8 cellular contexts compared by ENCODE assay signal in the genomic region with DNA sequence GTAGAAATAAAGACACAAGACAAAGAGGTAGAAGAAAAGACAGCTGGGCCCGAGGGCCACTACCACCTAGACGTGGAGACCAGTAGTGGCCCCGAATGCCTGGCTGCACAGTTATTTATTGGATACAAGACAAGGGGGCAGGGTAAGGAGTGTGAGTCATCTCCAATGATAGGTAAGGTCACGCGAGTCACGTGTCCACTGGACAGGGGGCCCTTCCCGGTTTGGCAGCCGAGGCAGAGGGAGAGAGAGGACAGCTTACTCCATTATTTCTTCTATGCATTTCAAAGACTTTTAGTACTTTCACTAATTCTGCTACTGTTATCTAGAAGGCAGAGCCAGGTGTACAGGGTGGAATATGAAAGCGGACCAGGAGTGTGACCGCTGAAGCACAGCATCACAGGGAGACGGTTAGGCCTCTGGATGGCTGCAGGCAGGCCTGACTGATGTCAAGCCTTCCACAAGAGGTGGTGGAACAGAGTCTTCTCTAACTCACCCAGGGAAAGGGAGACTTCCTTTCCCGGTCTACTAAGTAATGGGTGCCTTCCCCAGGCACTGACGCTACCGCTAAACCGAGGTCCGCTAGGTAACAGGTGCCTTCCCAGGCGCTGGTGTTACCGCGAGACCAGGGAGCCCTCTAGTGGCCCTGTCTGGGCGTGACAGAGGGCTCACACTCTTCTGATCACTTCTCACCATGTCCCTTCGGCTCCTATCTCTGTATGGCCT. TPM values are rescaled to one million over a fixed set of nuclear protein-coding genes. Genes with fewer than 3 reads are reported as not detected.
DNase-seq lines count a peak whose midpoint lies in the region; ATAC-seq and TF ChIP-seq lines count a peak whose summit lies in the region.

No MANE protein-coding gene starts in this region.

- H2BK12ac ChIP-seq in H9 (ENCODE audit: insufficient read length, low read depth, low read length), result no peak overlapping the region

- no peak overlapping the region for H2BK120ac ChIP-seq in H9 (ENCODE audit: low read depth, low read length, poor library complexity, severe bottlenecking)

- no peaks in the 10 kb centered on the region for H3K79me1 ChIP-seq in H9 (ENCODE audit: insufficient read depth, low read depth, low read length, poor library complexity, severe bottlenecking)

- no peak overlapping the region for H3K4me3 Mint-ChIP-seq in H9

- H3K79me2 ChIP-seq in H9 (ENCODE audit: insufficient read depth, low read length), result no peaks in the 10 kb centered on the region

- no peaks in the 10 kb centered on the region; a peak in 1 of 7 replicates for H3K36me3 Mint-ChIP-seq in H9 (ENCODE audit: insufficient read depth in 1 of 3, low read depth in 3 of 3)

- H3K27me3 Mint-ChIP-seq in H9 (ENCODE audit: low read depth), result peaks cover 32% of the 10 kb centered on the region

- H2BK20ac ChIP-seq in H9 (ENCODE audit: low read depth, low read length, poor library complexity, severe bottlenecking), result no peak overlapping the region

- no peak overlapping the region for H2BK15ac ChIP-seq in H9 (ENCODE audit: low read depth, low read length)

- no peak overlapping the region for H3K14ac ChIP-seq in H9 (ENCODE audit: insufficient read depth, low read length)

- no peaks in the 10 kb centered on the region; a peak in 1 of 5 replicates for H3K9me3 Mint-ChIP-seq in H9

- no peak overlapping the region for H3K56ac ChIP-seq in H9 (ENCODE audit: insufficient read length, low read depth, low read length)

- H3K4ac ChIP-seq in H9 (ENCODE audit: low read depth, low read length), result no peak overlapping the region

- H3K9ac ChIP-seq in H9 (ENCODE audit: extremely low read depth, insufficient read length, low read length) (no peak overlapping the region), liver (ENCODE audit: low read depth in 1 of 2, low read length in 2 of 2) (no peak overlapping the region)

- no peak overlapping the region for H3K27ac Mint-ChIP-seq in H9

- no peak overlapping the region for H4K91ac ChIP-seq in H9 (ENCODE audit: insufficient read length, low read depth, low read length)

- no peak overlapping the region for H3K27ac ChIP-seq in H9 (ENCODE audit: insufficient read length, low read depth, low read length)
- H3K27ac ChIP-seq in liver (ENCODE audit: low read depth in 1 of 2, low read length in 2 of 2), result no peak overlapping the region

- TF ChIP-seq RAD21 in liver (IDR thresholded peaks at IDR 0.05), result peak; percentile 84 to 94

- H4K8ac ChIP-seq in H9 (replicated peaks; ENCODE audit: insufficient read length, low read depth, low read length), result no peak overlapping the region

- no peak for ATAC-seq in GM18909 (IDR thresholded peaks at IDR 0.05; ENCODE audit: poor library complexity, unreplicated experiment)

- H3K23me2 ChIP-seq in H9 (ENCODE audit: insufficient read length, low read depth, low read length, poor library complexity, severe bottlenecking), result no peaks in the 10 kb centered on the region

- H3K9me3 ChIP-seq in H9 (ENCODE audit: control insufficient read depth, low read depth, low read length) (no peaks in the 10 kb centered on the region), liver (ENCODE audit: control insufficient read depth in 4 of 4, low read length in 3 of 4) (no peaks in the 10 kb centered on the region)

- no peak overlapping the region for H3K18ac ChIP-seq in H9 (ENCODE audit: insufficient read length, low read depth, low read length)

- H3K27me3 ChIP-seq in H9 (ENCODE audit: insufficient read depth, low read length), result no peaks in the 10 kb centered on the region
- no peaks in the 10 kb centered on the region for H3K27me3 ChIP-seq in liver (ENCODE audit: control insufficient read depth in 4 of 4, insufficient read depth in 4 of 4, low read length in 3 of 4)

- H3K23ac ChIP-seq in H9 (ENCODE audit: insufficient read length, low read depth, low read length), result no peak overlapping the region

- no peaks in the 10 kb centered on the region for H4K20me1 ChIP-seq in H9 (ENCODE audit: control insufficient read depth, insufficient read depth, insufficient read length)

- H4K5ac ChIP-seq in H9 (ENCODE audit: insufficient read length, low read depth, low read length), result no peak overlapping the region

- WGBS in H9 (ENCODE audit: extremely low coverage, insufficient read length, low lambda C conversion rate), result no CpG with 5 or more reads among the region's 21 CpGs
- 50% methylated on average over 21 of the region's 21 CpGs for WGBS in liver

- H3K4me3 ChIP-seq in liver (ENCODE audit: low read depth in 1 of 3, low read length in 3 of 3), result no peak overlapping the region

- DNase-seq in GM03348 (ENCODE audit: low spot score) (peak; percentile 46), H9 (peak; percentile 81), NCI-H1694 (lab: John Stamatoyannopoulos, UW) (peak; percentile 52)
- peak; percentile 67 for DNase-seq in activated CD4-positive, CD25-positive, alpha-beta regulatory T cell treated with anti-CD3 and anti-CD28 coated beads, Interleukin-2, amount 50 U/mL, for 72 hours
- DNase-seq in central memory CD4-positive, alpha-beta T cell, result peak; percentile 68
- peak; percentile 32 for DNase-seq in stimulated activated CD8-positive, alpha-beta memory T cell treated with anti-CD3 and anti-CD28 coated beads, Interleukin-12 subunit alpha, Interleukin-12 subunit beta, amount 100 ng/mL, for 24 hours (ENCODE audit: extremely low read depth)

- H2AK5ac ChIP-seq in H9 (ENCODE audit: insufficient read length, low read length), result no peak overlapping the region

- no peaks in the 10 kb centered on the region for H3K36me3 ChIP-seq in liver (ENCODE audit: control insufficient read depth in 4 of 4, insufficient read depth in 3 of 4, low read depth in 1 of 4, low read length in 3 of 4)

- H2BK5ac ChIP-seq in H9 (ENCODE audit: insufficient read length, low read length), result no peak overlapping the region

- no peaks in the 10 kb centered on the region for H3K4me1 ChIP-seq in H9 (ENCODE audit: insufficient read depth, low read length)
- peaks cover 0 to 4% (median 0%) of the 10 kb centered on the region in 4 donors for H3K4me1 ChIP-seq in liver (ENCODE audit: control insufficient read depth in 4 of 4, insufficient read depth in 4 of 4, low read length in 3 of 4)

- H3T11ph ChIP-seq in H9 (ENCODE audit: low read length), result no peak overlapping the region

- H3K4me1 Mint-ChIP-seq in H9, result no peaks in the 10 kb centered on the region; a peak in 1 of 4 replicates

- H2AFZ ChIP-seq in H9 (ENCODE audit: low read length), result no peak overlapping the region

- TF ChIP-seq CTCF in H9 (conservative IDR thresholded peaks at IDR 0.05) (peak; percentile 91), liver (IDR thresholded peaks at IDR 0.05; ENCODE audit: low read depth, low read length, missing input control) (peak; percentile 86)

- H3K4me2 ChIP-seq in H9 (ENCODE audit: insufficient read depth, insufficient read length, low read length), result no peak overlapping the region

TF ChIP-seq in liver, 16 proteins besides CTCF, POLR2A, EP300 and RAD21:
- TF ChIP-seq, protein P1, sequence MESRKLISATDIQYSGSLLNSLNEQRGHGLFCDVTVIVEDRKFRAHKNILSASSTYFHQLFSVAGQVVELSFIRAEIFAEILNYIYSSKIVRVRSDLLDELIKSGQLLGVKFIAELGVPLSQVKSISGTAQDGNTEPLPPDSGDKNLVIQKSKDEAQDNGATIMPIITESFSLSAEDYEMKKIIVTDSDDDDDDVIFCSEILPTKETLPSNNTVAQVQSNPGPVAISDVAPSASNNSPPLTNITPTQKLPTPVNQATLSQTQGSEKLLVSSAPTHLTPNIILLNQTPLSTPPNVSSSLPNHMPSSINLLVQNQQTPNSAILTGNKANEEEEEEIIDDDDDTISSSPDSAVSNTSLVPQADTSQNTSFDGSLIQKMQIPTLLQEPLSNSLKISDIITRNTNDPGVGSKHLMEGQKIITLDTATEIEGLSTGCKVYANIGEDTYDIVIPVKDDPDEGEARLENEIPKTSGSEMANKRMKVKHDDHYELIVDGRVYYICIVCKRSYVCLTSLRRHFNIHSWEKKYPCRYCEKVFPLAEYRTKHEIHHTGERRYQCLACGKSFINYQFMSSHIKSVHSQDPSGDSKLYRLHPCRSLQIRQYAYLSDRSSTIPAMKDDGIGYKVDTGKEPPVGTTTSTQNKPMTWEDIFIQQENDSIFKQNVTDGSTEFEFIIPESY (IDR thresholded peaks at IDR 0.05), result peak; percentile 48
- no peak for TF ChIP-seq GABPA (IDR thresholded peaks at IDR 0.05 in 1 of 2, conservative IDR thresholded peaks at IDR 0.05 in 1 of 2)

RNA-seq across cellular contexts. Expression of a gene that starts 44.9 kb away (rescaled TPM):
- total RNA-seq in H9 (2021) (6.7 and 8.7 TPM in 2 replicates), liver (1 to 10 TPM; 2.3 to 3.8 TPM)
- polyA plus RNA-seq in liver, result 1 to 10 TPM; 1.3 to 1.7 TPM

RNA-seq across cellular contexts. Expression of a gene that starts 45.0 kb away (rescaled TPM):
- total RNA-seq in H9 (2021) (47.0 and 50.9 TPM in 2 replicates), liver (1 to 10 TPM; 3.9 to 4.8 TPM)
- polyA plus RNA-seq in liver, result 1 to 10 TPM; 4.5 to 5.0 TPM

RNA-seq across cellular contexts. Expression of a gene that starts 51.9 kb away (rescaled TPM):
- total RNA-seq in H9 (2021) (7.9 and 9.3 TPM in 2 replicates), liver (under 1 TPM; under 0.01 to 0.33 TPM)
- polyA plus RNA-seq in liver, result under 1 TPM; 0.11 to 0.15 TPM
